Comparison of ENCODE assay signal across 9 cellular contexts in genomic region chr7:105581066-105581811, GRCh38. TPM values are rescaled to one million over a fixed set of nuclear protein-coding genes. Genes with fewer than 3 reads are reported as not detected.
DNase-seq lines count a peak whose midpoint lies in the region; ATAC-seq and TF ChIP-seq lines count a peak whose summit lies in the region.
"Had no signal": no experiment of that assay in that cellular context is flagged by ENCODE, and none has a peak within 500 bp of the region (broad histone marks: within the 10 kb centered on the region; RNA-seq: fewer than 3 reads in every experiment).

Gene EFCAB10 (minus strand): TSS chr7:105581493. CDS start chr7:105581463, 30 bp downstream.

- no peak for TF ChIP-seq POLR2A in transverse colon (IDR thresholded peaks at IDR 0.05)

- in situ Hi-C loops in transverse colon (cut with MboI; ENCODE audit: low pct_ligation_motif_present in 1 of 4, low pct_unique_long_range_greater_than_20kb in 1 of 4, low sequenced_read_pairs in 3 of 4) = no loop called here

- no peak within 1 kb of the TSS for H3K4ac ChIP-seq in neuronal stem cell (ENCODE audit: low read length)

- H3K14ac ChIP-seq in neuronal stem cell (ENCODE audit: low read length) = peak within 1 kb of the TSS; percentile 63

- H3K27me3 ChIP-seq in neuronal stem cell (ENCODE audit: control insufficient read depth in 3 of 3, insufficient read depth in 3 of 3, low read depth in 1 of 3, low read length in 3 of 3) (no peaks in the 10 kb centered on the region), transverse colon (no peaks in the 10 kb centered on the region)
- H3K27me3 ChIP-seq: BLaER1 had no signal

- DNase-seq in NCI-H82 (lab: John Stamatoyannopoulos, UW) (peak; percentile 58), NCI-H82 treated with DMSO at 0.1 percent for 48 hours (lab: John Stamatoyannopoulos, UW; ENCODE audit: unreplicated experiment) (no peak), NCI-H524 (lab: John Stamatoyannopoulos, UW) (peak; percentile 69 to 83), activated gamma-delta T cell treated with Interleukin-2 at 50 U/mL for 16 hours (peak; percentile 17), glomerular visceral epithelial cell (ENCODE audit: extremely low spot score) (peak; percentile 86), neuronal stem cell (ENCODE audit: low spot score) (peak; percentile 80), transverse colon (peak; percentile 60)

- peaks cover 1% of the 10 kb centered on the region for H3K79me1 ChIP-seq in neuronal stem cell (ENCODE audit: low read depth, low read length)

- H3K4me3 ChIP-seq in neuronal stem cell (ENCODE audit: low read length in 2 of 2) = peak within 1 kb of the TSS; percentile 62 to 75
- peak within 1 kb of the TSS in 2 of 4 donors; percentile 20 to 41 for H3K4me3 ChIP-seq in transverse colon
- H3K4me3 ChIP-seq: BLaER1 had no signal

- H2BK12ac ChIP-seq in neuronal stem cell (ENCODE audit: low read length) = no peak within 1 kb of the TSS

- no peak within 1 kb of the TSS for H4K91ac ChIP-seq in neuronal stem cell (ENCODE audit: low read depth, low read length, poor library complexity)

- no peak for TF ChIP-seq EP300 in transverse colon (IDR thresholded peaks at IDR 0.05; ENCODE audit: low read depth)

- no peak within 1 kb of the TSS for H2AK5ac ChIP-seq in neuronal stem cell (ENCODE audit: low read depth, low read length)

- peak within 1 kb of the TSS; percentile 96 for H4K8ac ChIP-seq in neuronal stem cell (ENCODE audit: low read depth, low read length)

- peak; percentile 78 for ATAC-seq in HG02970 (IDR thresholded peaks at IDR 0.05; ENCODE audit: low FRiP score, unreplicated experiment)

- H2BK15ac ChIP-seq in neuronal stem cell (ENCODE audit: low read length) = peak within 1 kb of the TSS; percentile 93

- no peaks in the 10 kb centered on the region for H3K9me3 ChIP-seq in neuronal stem cell (replicated peaks in 1 of 2; ENCODE audit: control insufficient read depth in 2 of 2, insufficient read depth in 1 of 2, low read depth in 1 of 2, low read length in 2 of 2)
- peaks cover 0 to 2% of the 10 kb centered on the region in 2 donors for H3K9me3 ChIP-seq in transverse colon

- WGBS in neuronal stem cell (ENCODE audit: extremely low coverage in 2 of 2, insufficient read length in 2 of 2, insufficient replicate concordance in 1 of 2), 2 donors = no CpG with 5 or more reads among the region's 36 CpGs
- 11 to 25% methylated on average over 4 to 36 of the region's 36 CpGs for WGBS in transverse colon (ENCODE audit: low coverage in 1 of 2), 2 donors

- no peak for TF ChIP-seq CTCF in transverse colon (IDR thresholded peaks at IDR 0.05)

- H3K23ac ChIP-seq in neuronal stem cell (ENCODE audit: low read depth, low read length, poor library complexity) = peak within 1 kb of the TSS; percentile 29

- H3K9ac ChIP-seq in neuronal stem cell (ENCODE audit: low read depth, low read length, poor library complexity) = peak within 1 kb of the TSS; percentile 92
- H3K9ac ChIP-seq: BLaER1 had no signal

- H3K4me1 ChIP-seq in neuronal stem cell (ENCODE audit: control insufficient read depth in 2 of 2, insufficient read depth in 1 of 2, low read depth in 1 of 2, low read length in 2 of 2) = peaks cover 0 to 2% of the 10 kb centered on the region in 2 donors
- peaks cover 0 to 8% (median 7%) of the 10 kb centered on the region in 4 donors for H3K4me1 ChIP-seq in transverse colon

- H3K4me2 ChIP-seq in neuronal stem cell (ENCODE audit: insufficient read depth, low read length, poor library complexity, severe bottlenecking) = peak within 1 kb of the TSS; percentile 92
- H3K4me2 ChIP-seq: BLaER1 had no signal

- H2BK5ac ChIP-seq in neuronal stem cell (ENCODE audit: low read length) = no peak within 1 kb of the TSS

- peak within 1 kb of the TSS; percentile 97 for H3K18ac ChIP-seq in neuronal stem cell (ENCODE audit: low read length)

- H2BK120ac ChIP-seq in neuronal stem cell (ENCODE audit: low read depth, low read length) = no peak within 1 kb of the TSS

- no peaks in the 10 kb centered on the region for H3K36me3 ChIP-seq in neuronal stem cell (replicated peaks in 1 of 2; ENCODE audit: control insufficient read depth in 2 of 2, insufficient read depth in 2 of 2, low read length in 2 of 2)
- H3K36me3 ChIP-seq in transverse colon = no peaks in the 10 kb centered on the region
- H3K36me3 ChIP-seq: BLaER1 had no signal

- intact Hi-C loops in transverse colon (cut with DNase I; ENCODE audit: low total_unique reads) = no loop called here

- H3K27ac ChIP-seq in neuronal stem cell (replicated peaks; ENCODE audit: low read length) (no peak within 1 kb of the TSS), transverse colon (no peak within 1 kb of the TSS)
- H3K27ac ChIP-seq: BLaER1 had no signal

- peak within 1 kb of the TSS; percentile 88 for H2AFZ ChIP-seq in neuronal stem cell (ENCODE audit: low read length)

RNA-seq across cellular contexts. Expression of gene EFCAB10, which starts in this region (rescaled TPM):
- 0.92 TPM for polyA plus RNA-seq in neuronal stem cell (2013, experiment 1 of 2)
- 1.00 TPM for polyA plus RNA-seq in neuronal stem cell (2013, experiment 2 of 2)
- total RNA-seq in transverse colon = not detected

Comparison
In these comparisons a context has a peak if more than half of its experiments do, and no peak if none do; other contexts are left out.
1. Peak in DNase-seq in transverse colon; RNA of the gene not detected or under 1 TPM.